8 cellular contexts compared by ENCODE assay signal in genomic region chr1:157193702-157194391, GRCh38. TPM values are rescaled to one million over a fixed set of nuclear protein-coding genes. Genes with fewer than 3 reads are reported as not detected.
A peak's percentile ranks its signal among the peaks of the same experiment; 100 is the strongest.
DNase-seq lines count a peak whose midpoint lies in the region; ATAC-seq, FAIRE-seq and TF ChIP-seq lines count a peak whose summit lies in the region.

No MANE protein-coding gene starts in this region.

- intact Hi-C loops in activated B cell treated with CpG ODN at 0.5 μM for 24 hours (cut with micrococcal nuclease) = loop anchor here (1.0 to 10.0 kb wide), 3 partner anchors 181 to 931 kb away; no protein-coding TSS in a partner anchor
- intact Hi-C loops in stomach (cut with DNase I; ENCODE audit: low total_unique reads) = loop anchor here (10.0 kb wide), 1 partner anchor 171 kb away; no protein-coding TSS in a partner anchor

- H3K27ac ChIP-seq in stomach = no peak overlapping the region

- POLR2A ChIA-PET in activated B cell treated with CpG ODN at 0.5 μM for 24 hours (lab: Charles Lee) = no interaction called here

- H3K4me3 ChIP-seq in stomach = no peak overlapping the region

- peaks cover 0 to 18% (median 8%) of the 10 kb centered on the region in 4 donors for H3K4me1 ChIP-seq in stomach

- 45 to 49% (median 47%) methylated on average over 20 of the region's 20 CpGs for WGBS in stomach, 5 donors

- H3K9me3 ChIP-seq in stomach = no peaks in the 10 kb centered on the region

- TF ChIP-seq POLR2A in stomach (IDR thresholded peaks at IDR 0.05) = no peak

- H3K36me3 ChIP-seq in stomach = no peaks in the 10 kb centered on the region

- H3K27me3 ChIP-seq in stomach = peaks cover 0 to 39% (median 20%) of the 10 kb centered on the region in 3 donors

- ATAC-seq in activated B cell treated with CpG ODN at 0.5 μM for 24 hours (ENCODE audit: low read depth) = peak; percentile 25
- ATAC-seq in HG02852 (IDR thresholded peaks at IDR 0.05; ENCODE audit: unreplicated experiment) = no peak

- FAIRE-seq in GM19239 (lab: Jason Lieb, UNC) = peak; percentile 70

- no peak overlapping the region for H3K27ac Mint-ChIP-seq in activated B cell treated with CpG ODN at 0.5 μM for 24 hours

- no peaks in the 10 kb centered on the region for H3K9me3 Mint-ChIP-seq in activated B cell treated with CpG ODN at 0.5 μM for 24 hours

- CTCF ChIA-PET in activated B cell treated with CpG ODN at 0.5 μM for 24 hours (lab: Charles Lee) = interaction anchor here (0.8 to 1.4 kb wide), 2 partner anchors 8 to 302 kb away, joined by 3 to 4 read pairs; no protein-coding TSS in a partner anchor

- H3K4me3 Mint-ChIP-seq in activated B cell treated with CpG ODN at 0.5 μM for 24 hours = no peak overlapping the region

- H3K36me3 Mint-ChIP-seq in activated B cell treated with CpG ODN at 0.5 μM for 24 hours (ENCODE audit: low read depth) = no peaks in the 10 kb centered on the region

- TF ChIP-seq EP300 in stomach (IDR thresholded peaks at IDR 0.05) = no peak

- peak; percentile 71 for DNase-seq in AG08396 (ENCODE audit: low spot score)
- peak; percentile 61 for DNase-seq in GM19239 (ENCODE audit: insufficient read length, low spot score)
- peak; percentile 12 for DNase-seq in NCI-H2196 treated with DMSO at 0.1 percent for 48 hours (lab: John Stamatoyannopoulos, UW; ENCODE audit: unreplicated experiment)
- peak; percentile 55 for DNase-seq in activated B cell treated with CpG ODN at 0.5 μM for 24 hours
- DNase-seq in effector CD4-positive, alpha-beta T cell = peak; percentile 18
- DNase-seq in middle frontal gyrus (ENCODE audit: extremely low spot score, low spot score) = peak; percentile 35
- DNase-seq in stomach = peak; percentile 78

- H3K4me1 Mint-ChIP-seq in activated B cell treated with CpG ODN at 0.5 μM for 24 hours = peaks cover 4% of the 10 kb centered on the region

- no peak for TF ChIP-seq CTCF in activated B cell treated with CpG ODN at 0.5 μM for 24 hours (IDR thresholded peaks at IDR 0.05)
- peak in 4 of 7 experiments; percentile 36 to 63 (median 58) for TF ChIP-seq CTCF in stomach (IDR thresholded peaks at IDR 0.05)

- peaks cover 30% of the 10 kb centered on the region for H3K27me3 Mint-ChIP-seq in activated B cell treated with CpG ODN at 0.5 μM for 24 hours

RNA-seq across cellular contexts. Expression of gene ETV3, which starts 55.7 kb away (rescaled TPM):
- 26.6 and 31.3 TPM in 2 replicates for total RNA-seq in activated B cell treated with CpG ODN at 0.5 μM for 24 hours
- total RNA-seq in stomach = 10 to 100 TPM in 4 of 5 donors, 1 to 10 TPM in 1; 3.8 to 30.8 (median 18.7) TPM
- 1 to 10 TPM; 5.9 to 6.6 (median 6.5) TPM for polyA plus RNA-seq in stomach

Comparison
In these comparisons a context has a peak if more than half of its experiments do, and no peak if none do; other contexts are left out.
1. DNase-seq: peak in every context shown above with its lines; median percentile 78 in stomach; 71 in AG08396; 61 in GM19239; 55 in activated B cell treated with CpG ODN at 0.5 μM for 24 hours; 35 in middle frontal gyrus; 18 in effector CD4-positive, alpha-beta T cell; 12 in NCI-H2196 treated with DMSO at 0.1 percent for 48 hours.